In the genomic region with DNA sequence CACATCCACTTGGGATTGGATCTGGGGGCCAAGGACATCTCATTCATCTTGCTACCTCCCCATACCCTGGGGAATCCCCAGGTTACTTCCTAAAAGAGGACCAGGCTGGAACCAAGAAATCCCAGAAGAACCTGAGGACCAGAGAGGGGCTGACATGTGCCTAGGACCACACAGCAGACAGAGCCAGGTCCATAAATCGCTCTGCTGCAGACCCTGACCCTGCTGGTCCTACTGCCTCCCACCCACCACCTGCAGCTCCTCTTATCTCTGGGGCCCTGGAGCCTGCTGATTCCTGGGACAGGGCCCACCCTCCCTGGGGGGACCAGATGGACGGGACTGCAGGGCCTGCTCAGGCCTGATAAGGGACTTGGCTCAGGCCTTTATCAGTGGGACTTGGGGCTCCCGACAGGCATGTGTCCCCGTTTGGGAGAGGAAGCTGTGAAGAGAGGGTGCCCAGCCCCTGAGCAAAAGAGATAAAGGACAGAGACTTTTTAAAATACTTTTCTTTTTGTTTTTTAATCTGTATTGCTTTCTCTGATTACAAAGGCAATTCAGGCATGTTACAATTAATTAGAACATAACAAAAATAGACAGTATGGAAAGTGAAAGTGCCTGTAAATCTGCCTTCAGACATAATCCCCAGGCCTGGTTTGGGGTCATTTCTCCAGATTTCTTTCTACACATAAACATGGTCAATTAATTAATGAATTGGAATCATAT, we compare ENCODE assay signal across 8 cellular contexts.
DNase-seq lines count a peak whose midpoint lies in the region; ATAC-seq, FAIRE-seq and TF ChIP-seq lines count a peak whose summit lies in the region.

No MANE protein-coding gene starts in this region.

- no peaks in the 10 kb centered on the region for H3K27me3 ChIP-seq in H1 (replicated peaks in 1 of 4; ENCODE audit: control insufficient read depth in 3 of 4, extremely low read depth in 1 of 4, insufficient read depth in 3 of 4, low read length in 3 of 4)
- no peaks in the 10 kb centered on the region for H3K27me3 ChIP-seq in mesendoderm (ENCODE audit: insufficient read depth, low read length, poor library complexity)
- H3K27me3 ChIP-seq in upper lobe of left lung = no peaks in the 10 kb centered on the region

- H3K27ac ChIP-seq in H1 (ENCODE audit: low read depth, low read length) = no peak overlapping the region
- no peak overlapping the region for H3K27ac ChIP-seq in mesendoderm (ENCODE audit: low read depth, low read length)
- H3K27ac ChIP-seq in upper lobe of left lung = peak overlapping the region in 3 of 4 donors; percentile 49 to 65 (median 54)

- DNase-seq in activated T-cell treated with anti-CD3 and anti-CD28 coated beads, Interleukin-2, amount 50 U/mL, for 72 hours = no peak
- no peak for DNase-seq in activated T-cell treated with anti-CD3 and anti-CD28 coated beads, Interleukin-2, amount 50 U/mL, for 4 hours
- no peak for DNase-seq in H1 (ENCODE audit: low read depth in 1 of 2, low spot score in 2 of 2)
- no peak for DNase-seq in mesendoderm
- no peak for DNase-seq in upper lobe of left lung

- H2BK15ac ChIP-seq in H1 (ENCODE audit: low read length) (no peak overlapping the region), mesendoderm (replicated peaks; ENCODE audit: low read depth) (no peak overlapping the region)

- no peak for FAIRE-seq in H1 (lab: Jason Lieb, UNC)

- TF ChIP-seq EP300 in H1 (IDR thresholded peaks at IDR 0.05; ENCODE audit: borderline replicate concordance in 1 of 2, low read depth in 2 of 2, low read length in 2 of 2) (no peak), upper lobe of left lung (IDR thresholded peaks at IDR 0.05) (no peak)

- peaks cover 0 to 7% (median 2%) of the 10 kb centered on the region in 4 experiments; a peak in 2 of 7 replicates for H3K4me1 ChIP-seq in H1 (replicated peaks in 1 of 4; ENCODE audit: control insufficient read depth in 3 of 4, insufficient read depth in 4 of 4, low read length in 3 of 4)
- H3K4me1 ChIP-seq in mesendoderm (ENCODE audit: control insufficient read depth, low read depth, low read length) = no peaks in the 10 kb centered on the region
- peaks cover 0 to 18% (median 13%) of the 10 kb centered on the region in 4 donors for H3K4me1 ChIP-seq in upper lobe of left lung

- H3K36me3 ChIP-seq in H1 (ENCODE audit: control insufficient read depth in 2 of 4, insufficient read depth in 4 of 4, low read length in 3 of 4) (no peaks in the 10 kb centered on the region), mesendoderm (ENCODE audit: control insufficient read depth, insufficient read depth, low read length) (no peaks in the 10 kb centered on the region), upper lobe of left lung (no peaks in the 10 kb centered on the region)

- H3K23me2 ChIP-seq in H1 (ENCODE audit: low read depth, low read length) = no peaks in the 10 kb centered on the region

- H4K20me1 ChIP-seq in H1 (replicated peaks in 1 of 2; ENCODE audit: control insufficient read depth in 1 of 2, insufficient read depth in 2 of 2, low read length in 2 of 2) = no peaks in the 10 kb centered on the region

- no peak overlapping the region for H3K14ac ChIP-seq in H1 (ENCODE audit: insufficient read length)

- no peaks in the 10 kb centered on the region for H3K36me3 Mint-ChIP-seq in activated T-cell treated with anti-CD3 and anti-CD28 coated beads, Interleukin-2, amount 50 U/mL, for 72 hours (ENCODE audit: insufficient read depth in 2 of 2)
- no peaks in the 10 kb centered on the region for H3K36me3 Mint-ChIP-seq in activated T-cell treated with anti-CD3 and anti-CD28 coated beads, Interleukin-2, amount 50 U/mL, for 4 hours (ENCODE audit: insufficient read depth)

- no peak overlapping the region for H3K9ac ChIP-seq in H1 (replicated peaks in 1 of 4; ENCODE audit: extremely low read depth in 1 of 4, low read depth in 3 of 4, low read length in 3 of 4)
- H3K9ac ChIP-seq in mesendoderm (ENCODE audit: low read length) = no peak overlapping the region

- H3K27me3 Mint-ChIP-seq in activated T-cell treated with anti-CD3 and anti-CD28 coated beads, Interleukin-2, amount 50 U/mL, for 72 hours (ENCODE audit: low read depth) = no peaks in the 10 kb centered on the region
- no peaks in the 10 kb centered on the region for H3K27me3 Mint-ChIP-seq in activated T-cell treated with anti-CD3 and anti-CD28 coated beads, Interleukin-2, amount 50 U/mL, for 4 hours (ENCODE audit: low read depth)

- H3K23ac ChIP-seq in H1 (ENCODE audit: insufficient read length) (no peak overlapping the region), mesendoderm (ENCODE audit: low read length) (no peak overlapping the region)

- TF ChIP-seq CTCF in H1 (IDR thresholded peaks at IDR 0.05; ENCODE audit: control extremely low read depth in 1 of 3, insufficient read depth in 1 of 3, low read depth in 1 of 3, low read length in 3 of 3) (no peak), upper lobe of left lung (IDR thresholded peaks at IDR 0.05) (no peak)

- H4K5ac ChIP-seq in H1 (ENCODE audit: insufficient read length, low read depth, low read length) = no peak overlapping the region
- H4K5ac ChIP-seq in mesendoderm (ENCODE audit: low read length) = no peak overlapping the region

- no peak for TF ChIP-seq RAD21 in H1 (IDR thresholded peaks at IDR 0.05 in 1 of 2, conservative IDR thresholded peaks at IDR 0.05 in 1 of 2; ENCODE audit: low read depth in 2 of 2, low read length in 2 of 2)

- peaks cover 14% of the 10 kb centered on the region for H3K4me1 Mint-ChIP-seq in activated T-cell treated with anti-CD3 and anti-CD28 coated beads, Interleukin-2, amount 50 U/mL, for 72 hours (ENCODE audit: low read depth)
- H3K4me1 Mint-ChIP-seq in activated T-cell treated with anti-CD3 and anti-CD28 coated beads, Interleukin-2, amount 50 U/mL, for 4 hours (ENCODE audit: low read depth) = peaks cover 10% of the 10 kb centered on the region

- H2BK12ac ChIP-seq in H1 (ENCODE audit: low read depth, low read length) = no peak overlapping the region

- CTCF ChIA-PET in H1 (lab: Charles Lee; ENCODE audit: partially characterized antibody) = interaction anchor here (0.6 to 2.5 kb wide), 7 partner anchors 21 to 157 kb away, joined by 3 to 8 read pairs (median 4); no protein-coding TSS in a partner anchor

- H4K8ac ChIP-seq in H1 (ENCODE audit: extremely low read depth, insufficient read depth, low read length) (no peak overlapping the region), mesendoderm (ENCODE audit: low read depth, low read length) (no peak overlapping the region)

- no peaks in the 10 kb centered on the region for H3K79me1 ChIP-seq in H1 (ENCODE audit: low read depth, low read length)
- no peaks in the 10 kb centered on the region for H3K79me1 ChIP-seq in mesendoderm (ENCODE audit: low read length)

- H2BK120ac ChIP-seq in H1 (replicated peaks; ENCODE audit: low read depth, low read length) (no peak overlapping the region), mesendoderm (ENCODE audit: low read depth, low read length) (no peak overlapping the region)

- H3K9me3 Mint-ChIP-seq in activated T-cell treated with anti-CD3 and anti-CD28 coated beads, Interleukin-2, amount 50 U/mL, for 72 hours = no peaks in the 10 kb centered on the region
- no peaks in the 10 kb centered on the region for H3K9me3 Mint-ChIP-seq in activated T-cell treated with anti-CD3 and anti-CD28 coated beads, Interleukin-2, amount 50 U/mL, for 4 hours

- peak overlapping the region in 1 of 2 donors; percentile 46 for H3K4me3 Mint-ChIP-seq in activated T-cell treated with anti-CD3 and anti-CD28 coated beads, Interleukin-2, amount 50 U/mL, for 72 hours
- no peak overlapping the region for H3K4me3 Mint-ChIP-seq in activated T-cell treated with anti-CD3 and anti-CD28 coated beads, Interleukin-2, amount 50 U/mL, for 4 hours

- no peak overlapping the region for H2BK20ac ChIP-seq in H1 (ENCODE audit: low read length)

- H3K79me2 ChIP-seq in H1 (ENCODE audit: control insufficient read depth in 1 of 2, insufficient read depth in 2 of 2, low read length in 2 of 2) (no peaks in the 10 kb centered on the region), mesendoderm (ENCODE audit: control insufficient read depth, insufficient read depth, low read length) (no peaks in the 10 kb centered on the region)

- TF ChIP-seq POLR2A in H1 (IDR thresholded peaks at IDR 0.05; ENCODE audit: control extremely low read depth in 1 of 2, low read depth in 2 of 2, low read length in 2 of 2) (no peak), upper lobe of left lung (IDR thresholded peaks at IDR 0.05) (no peak)

- H3K56ac ChIP-seq in H1 (replicated peaks; ENCODE audit: insufficient read length, low read depth, low read length) (no peak overlapping the region), mesendoderm (ENCODE audit: low read length) (peak overlapping the region; percentile 25)

- no peak overlapping the region for H3K4me3 ChIP-seq in H1 (ENCODE audit: extremely low read depth in 1 of 4, insufficient read depth in 2 of 4, low read depth in 3 of 4, low read length in 4 of 4)
- no peak overlapping the region for H3K4me3 ChIP-seq in mesendoderm (ENCODE audit: low read length)
- peak overlapping the region in 1 of 4 donors; percentile 2 for H3K4me3 ChIP-seq in upper lobe of left lung

- H3K4ac ChIP-seq in H1 (replicated peaks; ENCODE audit: insufficient read length, low read depth, low read length) (no peak overlapping the region), mesendoderm (ENCODE audit: low read depth, low read length) (no peak overlapping the region)

- POLR2A ChIA-PET in H1 (lab: Charles Lee; ENCODE audit: partially characterized antibody) = interaction anchor here (1.1 kb wide), 1 partner anchor 203 kb away, joined by 3 read pairs; no protein-coding TSS in a partner anchor

- no peak overlapping the region for H3K18ac ChIP-seq in H1 (ENCODE audit: extremely low read depth, low read length)
- H3K18ac ChIP-seq in mesendoderm (ENCODE audit: low read length) = no peak overlapping the region

- H2AK5ac ChIP-seq in H1 (ENCODE audit: low read depth, low read length) = no peak overlapping the region
- no peak overlapping the region for H2AK5ac ChIP-seq in mesendoderm (ENCODE audit: low read length)

- H3K4me2 ChIP-seq in H1 (ENCODE audit: insufficient read depth in 1 of 2, low read depth in 2 of 2, low read length in 2 of 2) = no peak overlapping the region
- no peak overlapping the region for H3K4me2 ChIP-seq in mesendoderm (ENCODE audit: low read length)

- H3K9me3 ChIP-seq in H1 (ENCODE audit: insufficient read depth in 2 of 2, low read depth in 1 of 2, low read length in 1 of 2) = no peaks in the 10 kb centered on the region
- no peaks in the 10 kb centered on the region for H3K9me3 ChIP-seq in upper lobe of left lung

- H3K27ac Mint-ChIP-seq in activated T-cell treated with anti-CD3 and anti-CD28 coated beads, Interleukin-2, amount 50 U/mL, for 72 hours = peak overlapping the region; percentile 71

- H2BK5ac ChIP-seq in H1 (ENCODE audit: low read depth, low read length) (0 out of 2 replicates have a peak overlapping the region, but pooled peaks have one; percentile 46), mesendoderm (ENCODE audit: low read length) (no peak overlapping the region)

- 89% methylated on average over 4 of the region's 4 CpGs; no CpG with 5 or more reads in 1 of the 2 experiments for WGBS in H1 (ENCODE audit: extremely low coverage in 1 of 2, insufficient coverage in 1 of 2, insufficient read length in 1 of 2, insufficient replicate concordance in 2 of 2, low coverage in 1 of 2, low lambda C conversion rate in 2 of 2, missing lambda C conversion rate in 1 of 2), 2 experiments
- no CpG with 5 or more reads among the region's 4 CpGs for WGBS in mesendoderm (ENCODE audit: extremely low coverage, insufficient coverage, low lambda C conversion rate)
- WGBS in upper lobe of left lung, 2 donors = 12 to 36% methylated on average over 2 to 4 of the region's 4 CpGs

- no peak for ATAC-seq in activated T-cell treated with anti-CD3 and anti-CD28 coated beads, Interleukin-2, amount 50 U/mL, for 72 hours (replicated peaks in 1 of 2)
- no peak for ATAC-seq in activated T-cell treated with anti-CD3 and anti-CD28 coated beads, Interleukin-2, amount 50 U/mL, for 4 hours
- ATAC-seq in upper lobe of left lung (ENCODE audit: low FRiP score in 2 of 2) (peak in 1 of 2 donors; percentile 25), GM19463 (IDR thresholded peaks at IDR 0.05; ENCODE audit: unreplicated experiment) (no peak), GM21576 (IDR thresholded peaks at IDR 0.05; ENCODE audit: unreplicated experiment) (no peak), GM19324 (IDR thresholded peaks at IDR 0.05; ENCODE audit: low FRiP score, unreplicated experiment) (no peak)

- no peak overlapping the region for H4K91ac ChIP-seq in H1 (replicated peaks; ENCODE audit: insufficient read length, low read length)

- H2AFZ ChIP-seq in H1 (ENCODE audit: low read length) = no peak overlapping the region; the same call in 1 of the 2 replicates

Comparison
In these comparisons a context has a peak if more than half of its experiments do, and no peak if none do; other contexts are left out.
1. H3K27ac ChIP-seq: peak in upper lobe of left lung (3 of 4); none in H1 (single experiment) and mesendoderm (single experiment).